In genomic region chr3:50600841-50601591, GRCh38 we compare ENCODE assay signal across 8 cellular contexts. TPM values are rescaled to one million over a fixed set of nuclear protein-coding genes. Genes with fewer than 3 reads are reported as not detected.
DNase-seq lines count a peak whose midpoint lies in the region; ATAC-seq and TF ChIP-seq lines count a peak whose summit lies in the region.

No MANE protein-coding gene starts in this region.

- H3K9me3 Mint-ChIP-seq in activated CD4-positive, alpha-beta memory T cell treated with anti-CD3 and anti-CD28 coated beads, Interleukin-2, amount 10 ng/mL, durations not matched to agents 7 days and 5 days = no peaks in the 10 kb centered on the region
- H3K9me3 Mint-ChIP-seq in mesothelial cell of epicardium = no peaks in the 10 kb centered on the region

- POLR2A ChIA-PET in activated CD4-positive, alpha-beta memory T cell treated with anti-CD3 and anti-CD28 coated beads, Interleukin-2, amount 10 ng/mL, durations not matched to agents 7 days and 5 days (lab: Charles Lee) = interaction anchor here (0.7 to 34.1 kb wide), 9 partner anchors 15 to 1075 kb away, joined by 3 to 4963 read pairs (median 5); partner anchors contain the start of genes C3orf18, CISH, CYB561D2 and HEMK1

- DNase-seq in DMS 273 treated with DMSO at 0.1 percent for 48 hours (lab: John Stamatoyannopoulos, UW) (peak; percentile 68), NCI-H446 treated with DMSO at 0.1 percent for 48 hours (lab: John Stamatoyannopoulos, UW) (peak; percentile 86), dermis blood vessel endothelial cell (peak; percentile 76), mesothelial cell of epicardium (ENCODE audit: low spot score in 2 of 2, unreplicated experiment in 2 of 2) (peak; percentile 44 to 75), NCI-H1930 (lab: John Stamatoyannopoulos, UW) (no peak)
- DNase-seq in activated CD4-positive, alpha-beta memory T cell treated with anti-CD3 and anti-CD28 coated beads, Interleukin-2, amount 10 ng/mL, durations not matched to agents 7 days and 5 days = peak; percentile 92
- DNase-seq in stimulated activated CD8-positive, alpha-beta memory T cell treated with anti-CD3 and anti-CD28 coated beads, Interleukin-2, amount 100 ng/mL, for 1 hour (ENCODE audit: low read depth in 2 of 2) = peak; percentile 62 to 76

- TF ChIP-seq CTCF in mesothelial cell of epicardium (IDR thresholded peaks at IDR 0.05; ENCODE audit: unreplicated experiment) = no peak

- H3K27ac Mint-ChIP-seq in activated CD4-positive, alpha-beta memory T cell treated with anti-CD3 and anti-CD28 coated beads, Interleukin-2, amount 10 ng/mL, durations not matched to agents 7 days and 5 days = peak overlapping the region; percentile 99
- peak overlapping the region; percentile 100 for H3K27ac Mint-ChIP-seq in mesothelial cell of epicardium

- peaks cover 64% of the 10 kb centered on the region for H3K36me3 Mint-ChIP-seq in activated CD4-positive, alpha-beta memory T cell treated with anti-CD3 and anti-CD28 coated beads, Interleukin-2, amount 10 ng/mL, durations not matched to agents 7 days and 5 days (ENCODE audit: low read depth)
- peaks cover 2% of the 10 kb centered on the region for H3K36me3 Mint-ChIP-seq in mesothelial cell of epicardium

- H3K4me3 Mint-ChIP-seq in activated CD4-positive, alpha-beta memory T cell treated with anti-CD3 and anti-CD28 coated beads, Interleukin-2, amount 10 ng/mL, durations not matched to agents 7 days and 5 days = peak overlapping the region; percentile 71
- peak overlapping the region; percentile 17 for H3K4me3 Mint-ChIP-seq in mesothelial cell of epicardium

- ATAC-seq in HG02759 (IDR thresholded peaks at IDR 0.05; ENCODE audit: unreplicated experiment) = peak; percentile 75

- CTCF ChIA-PET in activated CD4-positive, alpha-beta memory T cell treated with anti-CD3 and anti-CD28 coated beads, Interleukin-2, amount 10 ng/mL, durations not matched to agents 7 days and 5 days (lab: Charles Lee) = interaction anchor here (1.3 to 21.3 kb wide), 8 partner anchors 9 to 251 kb away, joined by 4 to 854 read pairs (median 17); partner anchors contain the start of genes C3orf18, CISH, CYB561D2 and HEMK1

- no peaks in the 10 kb centered on the region for H3K27me3 Mint-ChIP-seq in activated CD4-positive, alpha-beta memory T cell treated with anti-CD3 and anti-CD28 coated beads, Interleukin-2, amount 10 ng/mL, durations not matched to agents 7 days and 5 days
- no peaks in the 10 kb centered on the region for H3K27me3 Mint-ChIP-seq in mesothelial cell of epicardium (ENCODE audit: low read depth)

- peaks cover 88% of the 10 kb centered on the region for H3K4me1 Mint-ChIP-seq in activated CD4-positive, alpha-beta memory T cell treated with anti-CD3 and anti-CD28 coated beads, Interleukin-2, amount 10 ng/mL, durations not matched to agents 7 days and 5 days
- H3K4me1 Mint-ChIP-seq in mesothelial cell of epicardium = peaks cover 42% of the 10 kb centered on the region

RNA-seq across cellular contexts. Expression of gene CISH, which starts 10.6 kb away (rescaled TPM):
- 100 to 1,000 TPM; 328 to 335 TPM for total RNA-seq in activated CD4-positive, alpha-beta memory T cell treated with anti-CD3 and anti-CD28 coated beads, Interleukin-2, amount 10 ng/mL, durations not matched to agents 7 days and 5 days
- total RNA-seq in dermis blood vessel endothelial cell (0.37 and 0.51 TPM in 2 replicates), mesothelial cell of epicardium (15.2 to 16.7 TPM (median 15.2 TPM) in 3 replicates)

RNA-seq across cellular contexts. Expression of gene MAPKAPK3, which starts 15.9 kb away (rescaled TPM):
- 100 to 1,000 TPM; 146 to 157 TPM for total RNA-seq in activated CD4-positive, alpha-beta memory T cell treated with anti-CD3 and anti-CD28 coated beads, Interleukin-2, amount 10 ng/mL, durations not matched to agents 7 days and 5 days
- total RNA-seq in dermis blood vessel endothelial cell (9.2 and 11.9 TPM in 2 replicates), mesothelial cell of epicardium (33.6 to 36.8 TPM (median 35.9 TPM) in 3 replicates)

RNA-seq across cellular contexts. Expression of gene HEMK1, which starts 31.7 kb away (rescaled TPM):
- 10 to 100 TPM; 49.6 to 50.1 TPM for total RNA-seq in activated CD4-positive, alpha-beta memory T cell treated with anti-CD3 and anti-CD28 coated beads, Interleukin-2, amount 10 ng/mL, durations not matched to agents 7 days and 5 days
- total RNA-seq in dermis blood vessel endothelial cell (8.1 and 13.3 TPM in 2 replicates), mesothelial cell of epicardium (32.1 to 34.1 TPM (median 32.8 TPM) in 3 replicates)

RNA-seq across cellular contexts. Expression of gene C3orf18, which starts 33.5 kb away (rescaled TPM):
- total RNA-seq in activated CD4-positive, alpha-beta memory T cell treated with anti-CD3 and anti-CD28 coated beads, Interleukin-2, amount 10 ng/mL, durations not matched to agents 7 days and 5 days = 10 to 100 TPM; 14.6 to 17.5 TPM
- total RNA-seq in dermis blood vessel endothelial cell (2.7 and 3.6 TPM in 2 replicates), mesothelial cell of epicardium (12.7 to 15.1 TPM (median 12.8 TPM) in 3 replicates)

Comparison
In these comparisons a context has a peak if more than half of its experiments do, and no peak if none do; other contexts are left out.
1. DNase-seq: peak in DMS 273 treated with DMSO at 0.1 percent for 48 hours (single experiment), NCI-H446 treated with DMSO at 0.1 percent for 48 hours (single experiment), activated CD4-positive, alpha-beta memory T cell treated with anti-CD3 and anti-CD28 coated beads, Interleukin-2, amount 10 ng/mL, durations not matched to agents 7 days and 5 days (single experiment), dermis blood vessel endothelial cell (single experiment), mesothelial cell of epicardium (2 of 2) and stimulated activated CD8-positive, alpha-beta memory T cell treated with anti-CD3 and anti-CD28 coated beads, Interleukin-2, amount 100 ng/mL, for 1 hour (2 of 2); none in NCI-H1930 (0 of 2).
2. RNA of gene CISH, which starts 10.6 kb away (total RNA-seq): 328 to 335 TPM in activated CD4-positive, alpha-beta memory T cell treated with anti-CD3 and anti-CD28 coated beads, Interleukin-2, amount 10 ng/mL, durations not matched to agents 7 days and 5 days; 15.2 to 16.7 TPM in mesothelial cell of epicardium and 0.37 to 0.51 TPM in dermis blood vessel endothelial cell; every median in the first group is over 10 times any median in the second.